Comparison of ENCODE assay signal across 12 cellular contexts in genomic region chr6:90458353-90459224, GRCh38.
A peak's percentile ranks its signal among the peaks of the same experiment; 100 is the strongest.
DNase-seq lines count a peak whose midpoint lies in the region; ATAC-seq and TF ChIP-seq lines count a peak whose summit lies in the region.
"Had no signal": no experiment of that assay in that cellular context is flagged by ENCODE, and none has a peak within 500 bp of the region (broad histone marks: within the 10 kb centered on the region; RNA-seq: fewer than 3 reads in every experiment).

No MANE protein-coding gene starts in this region.

- peaks cover 0 to 2% (median 0%) of the 10 kb centered on the region in 7 donors for H3K9me3 Mint-ChIP-seq in CD4-positive, CD25-positive, alpha-beta regulatory T cell
- no peaks in the 10 kb centered on the region for H3K9me3 Mint-ChIP-seq in activated naive CD4-positive, alpha-beta T cell treated with anti-CD3 and anti-CD28 coated beads for 36 hours

- intact Hi-C loops in activated naive CD4-positive, alpha-beta T cell treated with anti-CD3 and anti-CD28 coated beads for 36 hours (cut with micrococcal nuclease): loop anchor here (1.0 to 2.0 kb wide), 16 partner anchors 8 to 434 kb away; partner anchors contain the start of gene BACH2

- H3K4me2 ChIP-seq in skeletal muscle satellite cell (ENCODE audit: low read length): peak overlapping the region; percentile 62

- ATAC-seq in CD4-positive, CD25-positive, alpha-beta regulatory T cell (ENCODE audit: low read depth in 2 of 2): peak; percentile 91 to 92
- ATAC-seq in T-helper 17 cell (peak; percentile 73), HG02763 (IDR thresholded peaks at IDR 0.05; ENCODE audit: unreplicated experiment) (no peak)
- ATAC-seq: gastrocnemius medialis had no signal

- DNase-seq in CD4-positive, CD25-positive, alpha-beta regulatory T cell: peak in 2 of 3 donors; percentile 54 to 89
- DNase-seq in T-helper 17 cell: no peak
- peak; percentile 95 for DNase-seq in activated naive CD4-positive, alpha-beta T cell treated with anti-CD3 and anti-CD28 coated beads for 36 hours
- no peak for DNase-seq in epidermal melanocyte (ENCODE audit: insufficient read length, low spot score)
- no peak for DNase-seq in MV-4-11 (lab: John Stamatoyannopoulos, UW)
- DNase-seq in tibial nerve (ENCODE audit: low spot score in 2 of 2): no peak
- DNase-seq: gastrocnemius medialis, Kasumi-1 had no signal

- no peaks in the 10 kb centered on the region for H3K27me3 ChIP-seq in CD4-positive, CD25-positive, alpha-beta regulatory T cell (ENCODE audit: control insufficient read depth, insufficient read depth, low read length)
- H3K27me3 ChIP-seq in skeletal muscle satellite cell (ENCODE audit: control insufficient read depth, insufficient read depth, low read length) (peaks cover 3% of the 10 kb centered on the region), tibial nerve (no peaks in the 10 kb centered on the region)
- H3K27me3 ChIP-seq: gastrocnemius medialis had no signal

- no peak for TF ChIP-seq POLR2A in tibial nerve (IDR thresholded peaks at IDR 0.05)

- peaks cover 9% of the 10 kb centered on the region for H3K36me3 Mint-ChIP-seq in CD4-positive, CD25-positive, alpha-beta regulatory T cell
- H3K36me3 Mint-ChIP-seq in T-helper 17 cell (ENCODE audit: low read depth): no peaks in the 10 kb centered on the region
- H3K36me3 Mint-ChIP-seq in activated naive CD4-positive, alpha-beta T cell treated with anti-CD3 and anti-CD28 coated beads for 36 hours (ENCODE audit: low read depth): peaks cover 6% of the 10 kb centered on the region

- peaks cover 11% of the 10 kb centered on the region for H3K27me3 Mint-ChIP-seq in CD4-positive, CD25-positive, alpha-beta regulatory T cell
- no peaks in the 10 kb centered on the region for H3K27me3 Mint-ChIP-seq in T-helper 17 cell
- H3K27me3 Mint-ChIP-seq in activated naive CD4-positive, alpha-beta T cell treated with anti-CD3 and anti-CD28 coated beads for 36 hours (ENCODE audit: low read depth): no peaks in the 10 kb centered on the region

- H3K4me3 Mint-ChIP-seq in CD4-positive, CD25-positive, alpha-beta regulatory T cell: peak overlapping the region; percentile 53 to 77 (median 75)
- peak overlapping the region; percentile 79 for H3K4me3 Mint-ChIP-seq in T-helper 17 cell
- peak overlapping the region; percentile 66 for H3K4me3 Mint-ChIP-seq in activated naive CD4-positive, alpha-beta T cell treated with anti-CD3 and anti-CD28 coated beads for 36 hours

- H3K4me3 ChIP-seq in CD4-positive, CD25-positive, alpha-beta regulatory T cell (ENCODE audit: low read depth, low read length): peak overlapping the region; percentile 65
- H3K4me3 ChIP-seq in skeletal muscle satellite cell (ENCODE audit: low read length) (peak overlapping the region; percentile 57), tibial nerve (no peak overlapping the region)

- no peak for TF ChIP-seq EP300 in tibial nerve (IDR thresholded peaks at IDR 0.05)

- peak overlapping the region; percentile 20 to 85 (median 81) for H3K27ac Mint-ChIP-seq in CD4-positive, CD25-positive, alpha-beta regulatory T cell
- H3K27ac Mint-ChIP-seq in T-helper 17 cell: peak overlapping the region; percentile 88
- peak overlapping the region; percentile 99 for H3K27ac Mint-ChIP-seq in activated naive CD4-positive, alpha-beta T cell treated with anti-CD3 and anti-CD28 coated beads for 36 hours

- WGBS in tibial nerve, 2 donors: 65 to 71% methylated on average over 9 to 10 of the region's 10 CpGs

- peaks cover 37% of the 10 kb centered on the region for H3K4me1 ChIP-seq in CD4-positive, CD25-positive, alpha-beta regulatory T cell (ENCODE audit: control insufficient read depth, insufficient read depth, low read length, poor library complexity, severe bottlenecking)
- H3K4me1 ChIP-seq in skeletal muscle satellite cell (ENCODE audit: control insufficient read depth, insufficient read depth, low read length) (peaks cover 10% of the 10 kb centered on the region), tibial nerve (no peaks in the 10 kb centered on the region)

- H3K36me3 ChIP-seq in CD4-positive, CD25-positive, alpha-beta regulatory T cell (ENCODE audit: control insufficient read depth, insufficient read depth, low read length): no peaks in the 10 kb centered on the region
- no peaks in the 10 kb centered on the region for H3K36me3 ChIP-seq in skeletal muscle satellite cell (ENCODE audit: insufficient read depth, low read length)
- no peaks in the 10 kb centered on the region for H3K36me3 ChIP-seq in tibial nerve
- H3K36me3 ChIP-seq: gastrocnemius medialis had no signal

- CTCF ChIA-PET in activated naive CD4-positive, alpha-beta T cell treated with anti-CD3 and anti-CD28 coated beads for 36 hours (lab: Charles Lee): interaction anchor here (0.6 to 5.2 kb wide), 9 partner anchors 8 to 236 kb away, joined by 3 to 40 read pairs (median 4); no protein-coding TSS in a partner anchor

- peaks cover 32 to 58% (median 42%) of the 10 kb centered on the region in 4 donors for H3K4me1 Mint-ChIP-seq in CD4-positive, CD25-positive, alpha-beta regulatory T cell
- peaks cover 38% of the 10 kb centered on the region for H3K4me1 Mint-ChIP-seq in T-helper 17 cell
- peaks cover 89% of the 10 kb centered on the region for H3K4me1 Mint-ChIP-seq in activated naive CD4-positive, alpha-beta T cell treated with anti-CD3 and anti-CD28 coated beads for 36 hours (ENCODE audit: low read depth)

- TF ChIP-seq CTCF in tibial nerve (IDR thresholded peaks at IDR 0.05): no peak

- no peak overlapping the region for H3K27ac ChIP-seq in CD4-positive, CD25-positive, alpha-beta regulatory T cell (ENCODE audit: insufficient read depth, low read length, poor library complexity, severe bottlenecking)
- H3K27ac ChIP-seq in tibial nerve: no peak overlapping the region
- H3K27ac ChIP-seq: C4-2B, gastrocnemius medialis, VCaP had no signal

- no peaks in the 10 kb centered on the region for H3K9me3 ChIP-seq in CD4-positive, CD25-positive, alpha-beta regulatory T cell (ENCODE audit: control insufficient read depth in 2 of 2, low read length in 2 of 2)
- peaks cover 2% of the 10 kb centered on the region for H3K9me3 ChIP-seq in T-helper 17 cell (ENCODE audit: control insufficient read depth, low read length, poor library complexity, severe bottlenecking)
- no peaks in the 10 kb centered on the region for H3K9me3 ChIP-seq in skeletal muscle satellite cell (replicated peaks; ENCODE audit: low read length)
- H3K9me3 ChIP-seq in tibial nerve: no peaks in the 10 kb centered on the region
- H3K9me3 ChIP-seq: gastrocnemius medialis had no signal

- H3K9ac ChIP-seq in skeletal muscle satellite cell (ENCODE audit: low read depth, low read length): no peak overlapping the region

Comparison
In these comparisons a context has a peak if more than half of its experiments do, and no peak if none do; other contexts are left out.
1. DNase-seq: peak in CD4-positive, CD25-positive, alpha-beta regulatory T cell (2 of 3) and activated naive CD4-positive, alpha-beta T cell treated with anti-CD3 and anti-CD28 coated beads for 36 hours (single experiment); none in T-helper 17 cell (0 of 3), epidermal melanocyte (single experiment), MV-4-11 (single experiment) and tibial nerve (0 of 2).
2. H3K4me3 ChIP-seq: peak in CD4-positive, CD25-positive, alpha-beta regulatory T cell (single experiment) and skeletal muscle satellite cell (single experiment); none in tibial nerve (0 of 4).
3. Peak in every context shown above with its lines, with median percentiles within 50 percentile points of each other: H3K27ac Mint-ChIP-seq and H3K4me3 Mint-ChIP-seq.